In genomic region chr5:81629986-81630385, GRCh38 we compare ENCODE assay signal across 22 cellular contexts.
"Had no signal": no experiment of that assay in that cellular context is flagged by ENCODE, and none has a peak within 500 bp of the region (broad histone marks: within the 10 kb centered on the region; RNA-seq: fewer than 3 reads in every experiment).

No MANE protein-coding gene starts in this region.

- H3K4me3 ChIP-seq: colonic mucosa, esophagus squamous epithelium, gastrocnemius medialis, right lobe of liver, testis, uterus had no signal

- H2AFZ ChIP-seq: parathyroid adenoma had no signal

- H3K4me1 ChIP-seq: colonic mucosa, right lobe of liver, testis, uterus had no signal

- H3K27me3 ChIP-seq: colonic mucosa, esophagus squamous epithelium, gastrocnemius medialis, right lobe of liver, testis, uterus had no signal

- H3K36me3 ChIP-seq: colonic mucosa, right lobe of liver, uterus had no signal

- DNase-seq: activated CD4-positive, alpha-beta memory T cell treated with anti-CD3 and anti-CD28 coated beads for 36 hours; activated CD4-positive, alpha-beta T cell treated with anti-CD3 and anti-CD28 coated beads for 48 hours; activated CD4-positive, CD25-positive, alpha-beta regulatory T cell; activated effector memory CD4-positive, alpha-beta T cell treated with Interleukin-2 at 50 U/mL for 16 hours; activated naive CD4-positive, alpha-beta T cell treated with anti-CD3 and anti-CD28 coated beads for 36 hours; activated naive CD8-positive, alpha-beta T cell treated with anti-CD3 and anti-CD28 coated beads, Interleukin-2, amount 10 ng/mL, durations not matched to agents 7 days and 5 days; activated T-cell treated with anti-CD3 and anti-CD28 coated beads, Interleukin-2, amount 50 U/mL, for 72 hours; amniotic stem cell; colonic mucosa; esophagus squamous epithelium; gastrocnemius medialis; head of caudate nucleus; hypothalamus; left cardiac atrium; nephron progenitor cell; right lobe of liver; small intestine; stimulated activated CD4-positive, alpha-beta T cell treated with anti-CD3 and anti-CD28 coated beads, Interleukin-15, amount 100 ng/mL, for 24 hours; stimulated activated naive B cell treated with anti-CD40 and anti-IgM and Interleukin-4, amounts not matched to agents 10 μg/mL and 1 μg/mL and 100 μg/mL, for 72 hours; testis; uterus had no signal

- H3K9me3 ChIP-seq: colonic mucosa, esophagus squamous epithelium, gastrocnemius medialis, right lobe of liver, testis, uterus had no signal

- H3K9ac ChIP-seq: parathyroid adenoma had no signal

- H3K27ac ChIP-seq: colonic mucosa, esophagus squamous epithelium, gastrocnemius medialis, parathyroid adenoma, right lobe of liver, testis, uterus had no signal

- ATAC-seq: activated T-cell treated with anti-CD3 and anti-CD28 coated beads, Interleukin-2, amount 50 U/mL, for 72 hours; gastrocnemius medialis; left cardiac atrium; right lobe of liver had no signal
